19 cellular contexts compared by ENCODE assay signal in genomic region chr11:36345084-36345511, GRCh38.
"Had no signal": no experiment of that assay in that cellular context is flagged by ENCODE, and none has a peak within 500 bp of the region (broad histone marks: within the 10 kb centered on the region; RNA-seq: fewer than 3 reads in every experiment).

No MANE protein-coding gene starts in this region.

- H3K27ac ChIP-seq: body of pancreas, esophagus squamous epithelium, ovary, tibial artery had no signal

- H3K27ac Mint-ChIP-seq: activated T-cell treated with anti-CD3 and anti-CD28 coated beads, Interleukin-2, amount 50 U/mL, for 24 hours had no signal

- H3K36me3 Mint-ChIP-seq: activated naive CD4-positive, alpha-beta T cell treated with anti-CD3 and anti-CD28 coated beads, Interleukin-2, amount 50 U/mL, for 72 hours had no signal

- H3K4me3 ChIP-seq: body of pancreas, esophagus squamous epithelium, ovary, sigmoid colon, tibial artery had no signal

- H3K4me3 Mint-ChIP-seq: activated T-cell treated with anti-CD3 and anti-CD28 coated beads, Interleukin-2, amount 50 U/mL, for 24 hours had no signal

- H3K9me3 Mint-ChIP-seq: activated naive CD4-positive, alpha-beta T cell treated with anti-CD3 and anti-CD28 coated beads, Interleukin-2, amount 50 U/mL, for 72 hours; activated T-cell treated with anti-CD3 and anti-CD28 coated beads, Interleukin-2, amount 50 U/mL, for 24 hours had no signal

- H3K9me3 ChIP-seq: body of pancreas, esophagus squamous epithelium, ovary, sigmoid colon, tibial artery had no signal

- FAIRE-seq: colon, kidney had no signal

- DNase-seq: activated CD4-positive, alpha-beta T cell treated with anti-CD3 and anti-CD28 coated beads, Interleukin-2, amount 50 U/mL, for 48 hours; activated CD4-positive, CD25-positive, alpha-beta regulatory T cell treated with anti-CD3 and anti-CD28 coated beads, Interleukin-2, amount 50 U/mL, for 72 hours; activated effector memory CD4-positive, alpha-beta T cell treated with Interleukin-2 at 50 U/mL for 16 hours; activated T-cell treated with anti-CD3 and anti-CD28 coated beads, Interleukin-2, amount 50 U/mL, for 24 hours; amniotic stem cell; body of pancreas; caudate nucleus; esophagus squamous epithelium; hypothalamus; kidney; ovary; sigmoid colon; stimulated activated CD4-positive, alpha-beta T cell treated with anti-CD3 and anti-CD28 coated beads, Interleukin-12 subunit alpha, Interleukin-12 subunit beta, amount 100 ng/mL, for 4 hours; stimulated activated CD4-positive, alpha-beta T cell treated with anti-CD3 and anti-CD28 coated beads, Interleukin-2, amount 100 ng/mL, for 24 hours; T-helper 1 cell; T1000; tibial artery had no signal

- H3K4me1 ChIP-seq: esophagus squamous epithelium, sigmoid colon, tibial artery had no signal

- H3K27me3 ChIP-seq: body of pancreas, ovary, sigmoid colon had no signal

- H3K36me3 ChIP-seq: esophagus squamous epithelium, ovary, sigmoid colon, tibial artery had no signal
